ENCODE assay signal across 17 cellular contexts in the genomic region with DNA sequence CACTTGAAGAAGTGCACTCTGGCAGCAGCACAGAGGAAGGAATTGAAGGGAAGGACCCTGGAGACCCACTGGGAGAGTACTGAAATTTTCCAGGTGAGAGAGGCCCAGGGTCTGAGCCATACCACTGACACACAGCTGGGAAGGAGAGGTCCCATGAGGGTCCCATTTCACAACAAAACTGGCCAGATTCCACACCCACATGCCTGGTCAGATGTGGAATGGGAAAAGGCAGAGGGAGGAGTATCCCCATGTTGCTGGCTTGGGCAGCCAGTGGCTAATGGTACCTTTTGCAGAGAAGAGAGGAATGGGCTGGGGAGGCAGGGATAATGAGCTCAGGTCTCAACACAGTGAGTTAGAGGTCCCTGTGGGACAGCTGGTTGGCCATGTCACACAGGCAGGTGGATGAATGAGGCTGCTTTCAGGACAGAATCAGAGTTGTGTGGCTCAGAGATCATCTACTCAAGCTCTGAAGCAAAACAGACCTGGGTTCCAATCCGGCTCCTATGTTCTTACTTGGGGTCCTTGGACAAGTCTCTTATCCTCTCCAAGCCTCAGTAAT. TPM values are rescaled to one million over a fixed set of nuclear protein-coding genes. Genes with fewer than 3 reads are reported as not detected.
"Had no signal": no experiment of that assay in that cellular context is flagged by ENCODE, and none has a peak within 500 bp of the region (broad histone marks: within the 10 kb centered on the region; RNA-seq: fewer than 3 reads in every experiment).

No MANE protein-coding gene starts in this region.

- H3K9me3 ChIP-seq: body of pancreas, mucosa of descending colon, prostate gland had no signal

- H3K4me1 ChIP-seq: foreskin keratinocyte, prostate gland had no signal

- H3K27ac ChIP-seq: body of pancreas, foreskin keratinocyte, heart right ventricle, prostate gland had no signal

- H3K4me3 ChIP-seq: body of pancreas, mucosa of descending colon, prostate gland had no signal

- H3K27ac Mint-ChIP-seq: activated naive CD4-positive, alpha-beta T cell treated with anti-CD3 and anti-CD28 coated beads for 36 hours had no signal

- DNase-seq: activated CD4-positive, alpha-beta T cell treated with anti-CD3 and anti-CD28 coated beads for 1 hour; activated naive CD4-positive, alpha-beta T cell treated with anti-CD3 and anti-CD28 coated beads for 36 hours; body of pancreas; cerebellar nuclear complex; dermis blood vessel endothelial cell; erythroblast; foreskin keratinocyte; heart right ventricle; islet precursor cell; naive thymus-derived CD8-positive, alpha-beta T cell; occipital lobe; stimulated activated CD4-positive, alpha-beta T cell treated with anti-CD3 and anti-CD28 coated beads, Interleukin-4, amount 100 ng/mL, for 1 hour; stimulated activated CD8-positive, alpha-beta memory T cell treated with anti-CD3 and anti-CD28 coated beads, Interleukin-4, amount 100 ng/mL, for 48 hours; stimulated activated naive CD8-positive, alpha-beta T cell treated with anti-CD3 and anti-CD28 coated beads, Interleukin-15, Interleukin-2, amounts not matched to agents 100 U/mL and 50 U/mL, for 24 hours; T-helper 9 cell had no signal

- H3K4me3 Mint-ChIP-seq: activated naive CD4-positive, alpha-beta T cell treated with anti-CD3 and anti-CD28 coated beads for 36 hours had no signal

- H3K36me3 ChIP-seq: heart right ventricle, prostate gland had no signal

RNA-seq across cellular contexts. Expression of a gene that starts 26.2 kb away (rescaled TPM):
- total RNA-seq: dermis blood vessel endothelial cell had no signal
- polyA plus RNA-seq: naive thymus-derived CD8-positive, alpha-beta T cell had no signal
